Comparison of ENCODE assay signal across 20 cellular contexts in the genomic region with DNA sequence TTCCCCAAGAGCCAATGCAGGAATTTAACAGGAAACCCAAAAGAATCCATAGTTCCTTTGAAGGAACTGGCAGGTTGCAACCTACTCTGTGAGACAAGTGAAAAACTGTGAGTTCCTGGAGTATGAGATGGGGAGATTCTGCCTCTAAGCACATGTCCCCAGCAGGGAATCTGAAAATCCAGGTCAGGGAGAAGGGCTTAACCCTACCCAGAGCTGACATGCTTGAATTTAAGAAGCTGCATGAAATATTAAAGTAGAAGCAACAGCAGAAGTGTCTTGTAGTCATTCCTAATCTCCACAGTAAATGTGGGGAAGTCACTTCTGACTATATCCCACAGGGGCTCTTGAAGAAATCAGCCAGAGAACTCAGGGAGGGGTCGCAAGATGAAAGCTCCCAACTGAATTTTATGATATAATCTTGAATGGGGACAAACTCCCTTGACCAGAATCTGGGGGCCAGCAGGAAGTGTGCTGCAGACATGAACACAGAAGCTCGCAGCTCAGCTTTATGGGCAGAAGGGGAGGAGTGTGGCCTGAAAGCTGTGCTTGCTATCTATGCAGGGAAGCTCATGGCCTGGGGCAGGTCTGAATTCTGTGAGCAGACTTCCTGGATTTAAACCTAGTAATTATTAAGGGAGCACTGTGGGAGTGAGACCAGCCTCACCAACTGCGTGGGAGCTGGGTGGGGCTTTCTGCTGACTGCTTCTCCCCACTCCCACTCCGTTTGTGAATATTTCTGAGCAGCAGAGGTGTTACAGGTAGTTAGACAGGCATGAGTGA.
DNase-seq lines count a peak whose midpoint lies in the region; ATAC-seq and TF ChIP-seq lines count a peak whose summit lies in the region.
"Had no signal": no experiment of that assay in that cellular context is flagged by ENCODE, and none has a peak within 500 bp of the region (broad histone marks: within the 10 kb centered on the region; RNA-seq: fewer than 3 reads in every experiment).

No MANE protein-coding gene starts in this region.

- intact Hi-C loops in vagina (cut with DNase I), result no loop called here

- peak; percentile 1 to 5 for DNase-seq in NCI-H2081 (lab: John Stamatoyannopoulos, UW)
- DNase-seq in NCI-H2081 treated with DMSO at 0.1 percent for 48 hours (lab: John Stamatoyannopoulos, UW), result no peak
- DNase-seq in SK-N-MC (ENCODE audit: low read depth, low spot score), result peak; percentile 75
- peak; percentile 44 for DNase-seq in foreskin melanocyte
- peak; percentile 32 for DNase-seq in retina
- no peak for DNase-seq in vagina (ENCODE audit: extremely low spot score in 2 of 2)
- no peak for DNase-seq in DMS114 treated with DMSO at 0.1 percent for 48 hours (lab: John Stamatoyannopoulos, UW; ENCODE audit: unreplicated experiment)
- DNase-seq: activated CD8-positive, alpha-beta T cell treated with anti-CD3 and anti-CD28 coated beads, Interleukin-2, amount 10 ng/mL, durations not matched to agents 7 days and 5 days; C1 segment of cervical spinal cord; DMS53; effector CD4-positive, alpha-beta T cell; left lung; NCI-H1694; NCI-H510A treated with DMSO at 0.1 percent for 48 hours; PC-3; stimulated activated naive CD4-positive, alpha-beta T cell treated with Interleukin-2 at 50 U/mL for 16 hours; upper lobe of left lung had no signal

- no peak for TF ChIP-seq CTCF in vagina (IDR thresholded peaks at IDR 0.05)

- no peaks in the 10 kb centered on the region for H3K36me3 ChIP-seq in SK-N-MC (ENCODE audit: insufficient read depth, low read length)
- H3K36me3 ChIP-seq in vagina, result no peaks in the 10 kb centered on the region
- H3K36me3 ChIP-seq: cardiac muscle cell, left lung, upper lobe of left lung had no signal

- H3K4me3 ChIP-seq in SK-N-MC, result peak overlapping the region; percentile 69
- no peak overlapping the region for H3K4me3 ChIP-seq in vagina
- H3K4me3 ChIP-seq: cardiac muscle cell, left lung, upper lobe of left lung had no signal

- H3K27ac ChIP-seq in SK-N-MC, result peak overlapping the region; percentile 94
- H3K27ac ChIP-seq in vagina, result no peak overlapping the region
- H3K27ac ChIP-seq: cardiac muscle cell, left lung, upper lobe of left lung, VCaP had no signal

- peak overlapping the region; percentile 58 for H3K9ac ChIP-seq in SK-N-MC (ENCODE audit: insufficient read length)

- H3K27me3 ChIP-seq in vagina, result no peaks in the 10 kb centered on the region
- H3K27me3 ChIP-seq: cardiac muscle cell, left lung, upper lobe of left lung had no signal

- no peak for ATAC-seq in GM19328 (IDR thresholded peaks at IDR 0.05; ENCODE audit: unreplicated experiment)
- ATAC-seq: activated CD8-positive, alpha-beta T cell treated with anti-CD3 and anti-CD28 coated beads, Interleukin-2, amount 10 ng/mL, durations not matched to agents 7 days and 5 days; left lung; PC-3 had no signal

- H3K4me1 ChIP-seq in vagina, result no peaks in the 10 kb centered on the region
- H3K4me1 ChIP-seq: left lung, upper lobe of left lung had no signal

- H3K9me3 ChIP-seq in SK-N-MC (ENCODE audit: low read depth, low read length) (no peaks in the 10 kb centered on the region), vagina (no peaks in the 10 kb centered on the region)
- H3K9me3 ChIP-seq: left lung, upper lobe of left lung had no signal

- no peak for TF ChIP-seq POLR2A in vagina (IDR thresholded peaks at IDR 0.05)

Comparison
In these comparisons a context has a peak if more than half of its experiments do, and no peak if none do; other contexts are left out.
1. DNase-seq: peak in NCI-H2081 (2 of 2), SK-N-MC (single experiment), foreskin melanocyte (single experiment) and retina (single experiment); none in NCI-H2081 treated with DMSO at 0.1 percent for 48 hours (single experiment), vagina (0 of 2) and DMS114 treated with DMSO at 0.1 percent for 48 hours (single experiment).